Comparison of ENCODE assay signal across 17 cellular contexts in the genomic region with DNA sequence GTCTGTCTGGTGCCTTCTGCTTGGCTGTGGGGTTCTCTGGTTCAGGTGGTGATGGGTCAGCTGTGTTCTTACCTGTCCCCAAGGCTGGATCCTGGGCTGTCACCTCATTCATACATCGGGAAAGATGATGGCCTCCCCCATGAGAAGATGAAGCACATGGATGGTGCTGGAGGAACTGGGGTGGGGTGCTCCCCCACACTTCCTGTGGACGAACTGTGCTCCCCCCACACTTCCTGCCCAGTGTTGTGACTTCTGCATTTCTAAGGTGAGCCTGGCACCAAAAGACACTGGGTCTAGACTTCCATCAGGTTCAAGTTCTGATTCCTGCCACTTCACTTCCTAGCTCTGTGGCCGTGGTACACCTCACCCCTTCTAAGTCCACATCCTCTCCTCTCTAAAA. TPM values are rescaled to one million over a fixed set of nuclear protein-coding genes. Genes with fewer than 3 reads are reported as not detected.
DNase-seq lines count a peak whose midpoint lies in the region; ATAC-seq and TF ChIP-seq lines count a peak whose summit lies in the region.
"Had no signal": no experiment of that assay in that cellular context is flagged by ENCODE, and none has a peak within 500 bp of the region (broad histone marks: within the 10 kb centered on the region; RNA-seq: fewer than 3 reads in every experiment).

No MANE protein-coding gene starts in this region.

- TF ChIP-seq CTCF in OCI-LY1 (IDR thresholded peaks at IDR 0.05; ENCODE audit: low read length) (no peak), spleen (IDR thresholded peaks at IDR 0.05 in 8 of 11, conservative IDR thresholded peaks at IDR 0.05 in 3 of 11) (no peak), omental fat pad (IDR thresholded peaks at IDR 0.05) (no peak)

- H3K27ac ChIP-seq in OCI-LY1 (ENCODE audit: low read depth, low read length, poor library complexity, severe bottlenecking) (peak overlapping the region; percentile 44), spleen (peak overlapping the region; percentile 64 to 86 (median 78))
- H3K27ac ChIP-seq: cardiac muscle cell, ovary, vagina had no signal

- H3K4me3 Mint-ChIP-seq in activated T-cell treated with anti-CD3 and anti-CD28 coated beads, Interleukin-2, amount 50 U/mL, for 24 hours = no peak overlapping the region
- H3K4me3 Mint-ChIP-seq in activated naive CD8-positive, alpha-beta T cell treated with anti-CD3 and anti-CD28 coated beads, Interleukin-2, amount 50 U/mL, for 24 hours = no peak overlapping the region
- H3K4me3 Mint-ChIP-seq: activated T-helper 1 cell treated with anti-CD3 and anti-CD28 coated beads, Interleukin-12 subunit alpha, Interleukin-12 subunit beta, Interleukin-2, Interleukin-4 antibody, amounts not matched to agents 30 ng/mL and 10 ng/mL and 1 ng/mL, durations not matched to agents 14 hours and 24 hours and 36 hours had no signal

- H3K27me3 Mint-ChIP-seq in activated T-cell treated with anti-CD3 and anti-CD28 coated beads, Interleukin-2, amount 50 U/mL, for 24 hours = no peaks in the 10 kb centered on the region
- no peaks in the 10 kb centered on the region for H3K27me3 Mint-ChIP-seq in activated naive CD8-positive, alpha-beta T cell treated with anti-CD3 and anti-CD28 coated beads, Interleukin-2, amount 50 U/mL, for 24 hours

- H3K4me3 ChIP-seq in OCI-LY1 (ENCODE audit: low read depth, low read length, poor library complexity, severe bottlenecking) = no peak overlapping the region
- H3K4me3 ChIP-seq in spleen = peak overlapping the region in 1 of 8 donors; percentile 49
- H3K4me3 ChIP-seq: cardiac muscle cell, ovary, vagina had no signal

- H3K4me1 ChIP-seq in OCI-LY1 (ENCODE audit: insufficient read depth, low read length, severe bottlenecking) (peaks cover 23% of the 10 kb centered on the region), spleen (peaks cover 19 to 85% (median 53%) of the 10 kb centered on the region in 6 donors)

- no peak overlapping the region; the same call in 1 of the 2 replicates for H3K9ac ChIP-seq in OCI-LY1 (ENCODE audit: low read length)

- H3K4me2 ChIP-seq in OCI-LY1 (ENCODE audit: low read length) = peak overlapping the region; percentile 25; the same call in 1 of the 2 replicates

- H3K36me3 ChIP-seq in OCI-LY1 (ENCODE audit: insufficient read depth, low read length) (peaks cover 66% of the 10 kb centered on the region), spleen (peaks cover 0 to 70% (median 49%) of the 10 kb centered on the region in 6 donors)
- H3K36me3 ChIP-seq: ovary had no signal

- TF ChIP-seq POLR2A in spleen (IDR thresholded peaks at IDR 0.05) = no peak

- H3F3A ChIP-seq in OCI-LY1 (ENCODE audit: insufficient read depth, low read length) = no peaks in the 10 kb centered on the region

- no peaks in the 10 kb centered on the region for H3K9me3 Mint-ChIP-seq in activated T-cell treated with anti-CD3 and anti-CD28 coated beads, Interleukin-2, amount 50 U/mL, for 24 hours
- H3K9me3 Mint-ChIP-seq in activated naive CD8-positive, alpha-beta T cell treated with anti-CD3 and anti-CD28 coated beads, Interleukin-2, amount 50 U/mL, for 24 hours = no peaks in the 10 kb centered on the region
- H3K9me3 Mint-ChIP-seq: activated T-helper 1 cell treated with anti-CD3 and anti-CD28 coated beads, Interleukin-12 subunit alpha, Interleukin-12 subunit beta, Interleukin-2, Interleukin-4 antibody, amounts not matched to agents 30 ng/mL and 10 ng/mL and 1 ng/mL, durations not matched to agents 14 hours and 24 hours and 36 hours had no signal

- no peaks in the 10 kb centered on the region for H3K9me2 ChIP-seq in OCI-LY1 (ENCODE audit: low read depth, low read length)

- no peak for DNase-seq in activated T-cell treated with anti-CD3 and anti-CD28 coated beads, Interleukin-2, amount 50 U/mL, for 24 hours
- DNase-seq in activated T-cell treated with anti-CD3 and anti-CD28 coated beads, Interleukin-2, amount 50 U/mL, for 1 hour = no peak
- no peak for DNase-seq in activated naive CD8-positive, alpha-beta T cell treated with anti-CD3 and anti-CD28 coated beads, Interleukin-2, amount 50 U/mL, for 24 hours
- DNase-seq in spleen = peak; percentile 88
- DNase-seq in omental fat pad (ENCODE audit: low spot score) = no peak
- no peak for DNase-seq in stimulated activated CD4-positive, alpha-beta T cell treated with anti-CD3 and anti-CD28 coated beads, Interleukin-1b, Interleukin-23, amount 100 ng/mL, for 48 hours
- DNase-seq in NCI-H187 (lab: John Stamatoyannopoulos, UW) = no peak
- DNase-seq: ACHN, DMS79, NCI-H146, NCI-H526 treated with DMSO at 0.1 percent for 48 hours, ovary had no signal

- peaks cover 35% of the 10 kb centered on the region for H3K4me1 Mint-ChIP-seq in activated T-cell treated with anti-CD3 and anti-CD28 coated beads, Interleukin-2, amount 50 U/mL, for 24 hours (ENCODE audit: low read depth)
- peaks cover 40% of the 10 kb centered on the region for H3K4me1 Mint-ChIP-seq in activated naive CD8-positive, alpha-beta T cell treated with anti-CD3 and anti-CD28 coated beads, Interleukin-2, amount 50 U/mL, for 24 hours

- H3K9me3 ChIP-seq in OCI-LY1 (ENCODE audit: low read length) (no peaks in the 10 kb centered on the region), spleen (no peaks in the 10 kb centered on the region)
- H3K9me3 ChIP-seq: heart left ventricle, ovary, vagina had no signal

- ATAC-seq in activated naive CD8-positive, alpha-beta T cell treated with anti-CD3 and anti-CD28 coated beads, Interleukin-2, amount 50 U/mL, for 24 hours = no peak
- ATAC-seq in omental fat pad (ENCODE audit: low FRiP score) = no peak
- ATAC-seq: heart left ventricle had no signal

- 19 to 28% (median 20%) methylated on average over 2 to 3 of the region's 3 CpGs for WGBS in spleen, 5 donors

- intact Hi-C loops in spleen (cut with DNase I; ENCODE audit: low total_unique reads) = no loop called here

- H3K27me3 ChIP-seq in OCI-LY1 (ENCODE audit: insufficient read depth, low read length) = no peaks in the 10 kb centered on the region
- H3K27me3 ChIP-seq in spleen (replicated peaks in 1 of 7) = no peaks in the 10 kb centered on the region
- H3K27me3 ChIP-seq: cardiac muscle cell, heart left ventricle, ovary, vagina had no signal

- H3K27ac Mint-ChIP-seq in activated T-cell treated with anti-CD3 and anti-CD28 coated beads, Interleukin-2, amount 50 U/mL, for 24 hours = peak overlapping the region; percentile 79
- peak overlapping the region; percentile 52 for H3K27ac Mint-ChIP-seq in activated naive CD8-positive, alpha-beta T cell treated with anti-CD3 and anti-CD28 coated beads, Interleukin-2, amount 50 U/mL, for 24 hours
- H3K27ac Mint-ChIP-seq: activated T-helper 1 cell treated with anti-CD3 and anti-CD28 coated beads, Interleukin-12 subunit alpha, Interleukin-12 subunit beta, Interleukin-2, Interleukin-4 antibody, amounts not matched to agents 30 ng/mL and 10 ng/mL and 1 ng/mL, durations not matched to agents 14 hours and 24 hours and 36 hours had no signal

- H4K20me1 ChIP-seq in OCI-LY1 (ENCODE audit: insufficient read depth, low read length) = no peaks in the 10 kb centered on the region

- peaks cover 5% of the 10 kb centered on the region for H3K79me2 ChIP-seq in OCI-LY1 (ENCODE audit: insufficient read depth, low read length)

- no peak overlapping the region for H2AFZ ChIP-seq in OCI-LY1 (ENCODE audit: low read length)

- H3K36me3 Mint-ChIP-seq in activated T-cell treated with anti-CD3 and anti-CD28 coated beads, Interleukin-2, amount 50 U/mL, for 24 hours (ENCODE audit: low read depth) = peaks cover 96% of the 10 kb centered on the region
- H3K36me3 Mint-ChIP-seq in activated naive CD8-positive, alpha-beta T cell treated with anti-CD3 and anti-CD28 coated beads, Interleukin-2, amount 50 U/mL, for 24 hours (ENCODE audit: low read depth) = peaks cover 47% of the 10 kb centered on the region

RNA-seq across cellular contexts. Expression of gene SURF6, which starts 4.3 kb away (rescaled TPM):
- total RNA-seq in spleen = 10 to 100 TPM; 13.2 to 20.0 (median 17.0) TPM
- polyA plus RNA-seq in spleen = 10 to 100 TPM; 13.2 to 28.6 (median 17.4) TPM
- total RNA-seq in omental fat pad = 10 to 100 TPM; 10.5 to 47.8 (median 14.5) TPM

RNA-seq across cellular contexts. Expression of gene MED22, which starts 7.7 kb away (rescaled TPM):
- 10 to 100 TPM; 26.4 to 33.7 (median 30.0) TPM for total RNA-seq in spleen
- 10 to 100 TPM; 13.3 to 23.1 (median 18.8) TPM for polyA plus RNA-seq in spleen
- total RNA-seq in omental fat pad = 10 to 100 TPM; 20.0 to 29.1 (median 24.5) TPM

RNA-seq across cellular contexts. Expression of gene RPL7A, which starts 7.8 kb away (rescaled TPM):
- 1,000 to 10,000 TPM; 1,381 to 1,842 (median 1,641) TPM for total RNA-seq in spleen
- 1,000 to 10,000 TPM; 3,611 to 6,342 (median 5,850) TPM for polyA plus RNA-seq in spleen
- 1,000 to 10,000 TPM; 1,813 to 2,244 (median 1,961) TPM for total RNA-seq in omental fat pad

RNA-seq across cellular contexts. Expression of gene SURF1, which starts 16.0 kb away (rescaled TPM):
- 10 to 100 TPM; 31.4 to 37.7 (median 35.6) TPM for total RNA-seq in spleen
- 10 to 100 TPM; 72.0 to 75.6 (median 72.5) TPM for polyA plus RNA-seq in spleen
- total RNA-seq in omental fat pad = 10 to 100 TPM; 30.3 to 47.1 (median 41.1) TPM

RNA-seq across cellular contexts. Expression of gene SURF2, which starts 16.1 kb away (rescaled TPM):
- total RNA-seq in spleen = 10 to 100 TPM in 5 of 7 donors, 1 to 10 TPM in 2; 6.5 to 19.9 (median 12.4) TPM
- 10 to 100 TPM; 31.4 to 32.6 (median 31.5) TPM for polyA plus RNA-seq in spleen
- 10 to 100 TPM in 3 of 4 donors, 1 to 10 TPM in 1; 8.4 to 25.5 (median 13.4) TPM for total RNA-seq in omental fat pad
